In genomic region chr4:86223472-86223871, GRCh38 we compare ENCODE assay signal across 8 cellular contexts.
DNase-seq lines count a peak whose midpoint lies in the region; ATAC-seq and TF ChIP-seq lines count a peak whose summit lies in the region.

No MANE protein-coding gene starts in this region.

- CTCF ChIA-PET in activated CD4-positive, alpha-beta T cell treated with anti-CD3 and anti-CD28 coated beads for 36 hours (lab: Charles Lee), result no interaction called here

- no peaks in the 10 kb centered on the region for H3K9me2 ChIP-seq in SU-DHL-6 (replicated peaks; ENCODE audit: insufficient read depth, low read length)

- peaks cover 13% of the 10 kb centered on the region; the same call in 1 of the 2 replicates for H3K79me2 ChIP-seq in SU-DHL-6 (ENCODE audit: insufficient read depth, low read length)

- H3K9me3 ChIP-seq in SU-DHL-6 (ENCODE audit: insufficient read depth, low read length) (no peaks in the 10 kb centered on the region), lower lobe of right lung (no peaks in the 10 kb centered on the region)

- no peaks in the 10 kb centered on the region for H3K36me3 Mint-ChIP-seq in activated CD4-positive, alpha-beta T cell treated with anti-CD3 and anti-CD28 coated beads for 36 hours (ENCODE audit: low read depth)
- H3K36me3 Mint-ChIP-seq in natural killer cell, result no peaks in the 10 kb centered on the region

- H3K4me1 Mint-ChIP-seq in activated CD4-positive, alpha-beta T cell treated with anti-CD3 and anti-CD28 coated beads for 36 hours, result no peaks in the 10 kb centered on the region
- no peaks in the 10 kb centered on the region for H3K4me1 Mint-ChIP-seq in natural killer cell

- no peaks in the 10 kb centered on the region for H3F3A ChIP-seq in SU-DHL-6 (ENCODE audit: insufficient read depth)

- no peak overlapping the region for H2AFZ ChIP-seq in SU-DHL-6 (ENCODE audit: low read depth, low read length, severe bottlenecking)

- TF ChIP-seq CTCF in SU-DHL-6 (IDR thresholded peaks at IDR 0.05; ENCODE audit: insufficient read depth, low read length, poor library complexity, severe bottlenecking) (peak; percentile 30), lower lobe of right lung (IDR thresholded peaks at IDR 0.05) (peak; percentile 24), natural killer cell (IDR thresholded peaks at IDR 0.05) (no peak)

- no peak overlapping the region for H3K4me3 ChIP-seq in SU-DHL-6 (ENCODE audit: insufficient read depth, low read length, poor library complexity, severe bottlenecking)
- no peak overlapping the region for H3K4me3 ChIP-seq in lower lobe of right lung

- H3K27ac Mint-ChIP-seq in activated CD4-positive, alpha-beta T cell treated with anti-CD3 and anti-CD28 coated beads for 36 hours, result no peak overlapping the region
- H3K27ac Mint-ChIP-seq in natural killer cell, result no peak overlapping the region

- no peak overlapping the region for H3K9ac ChIP-seq in SU-DHL-6 (ENCODE audit: low read length)

- no peaks in the 10 kb centered on the region for H3K9me3 Mint-ChIP-seq in activated CD4-positive, alpha-beta T cell treated with anti-CD3 and anti-CD28 coated beads for 36 hours (ENCODE audit: low read depth)
- peaks cover 13 to 14% of the 10 kb centered on the region in 2 donors for H3K9me3 Mint-ChIP-seq in natural killer cell

- H3K27me3 Mint-ChIP-seq in activated CD4-positive, alpha-beta T cell treated with anti-CD3 and anti-CD28 coated beads for 36 hours, result no peaks in the 10 kb centered on the region
- H3K27me3 Mint-ChIP-seq in natural killer cell (ENCODE audit: low read depth in 2 of 2), result no peaks in the 10 kb centered on the region

- H3K36me3 ChIP-seq in SU-DHL-6 (ENCODE audit: low read length) (no peaks in the 10 kb centered on the region), lower lobe of right lung (no peaks in the 10 kb centered on the region)

- no peak for ATAC-seq in activated CD4-positive, alpha-beta T cell treated with anti-CD3 and anti-CD28 coated beads for 36 hours
- peak; percentile 65 for ATAC-seq in HG03095 (IDR thresholded peaks at IDR 0.05; ENCODE audit: unreplicated experiment)
- ATAC-seq in lower lobe of right lung, result no peak
- no peak for ATAC-seq in natural killer cell

- peaks cover 4% of the 10 kb centered on the region for H3K4me1 ChIP-seq in lower lobe of right lung

- intact Hi-C loops in activated CD4-positive, alpha-beta T cell treated with anti-CD3 and anti-CD28 coated beads for 36 hours (cut with DNase I, micrococcal nuclease), result no loop called here
- intact Hi-C loops in lower lobe of right lung (cut with DNase I) (no loop called here), natural killer cell (cut with micrococcal nuclease) (no loop called here)

- H3K4me2 ChIP-seq in SU-DHL-6 (ENCODE audit: low read depth, low read length, poor library complexity, severe bottlenecking), result no peak overlapping the region

- H3K27me3 ChIP-seq in SU-DHL-6 (ENCODE audit: low read length) (no peaks in the 10 kb centered on the region), lower lobe of right lung (ENCODE audit: low read depth) (no peaks in the 10 kb centered on the region)

- POLR2A ChIA-PET in activated CD4-positive, alpha-beta T cell treated with anti-CD3 and anti-CD28 coated beads for 36 hours (lab: Charles Lee), result no interaction called here

- H3K27ac ChIP-seq in SU-DHL-6 (ENCODE audit: low read depth, low read length) (no peak overlapping the region), lower lobe of right lung (no peak overlapping the region)

- DNase-seq in activated CD4-positive, alpha-beta T cell treated with anti-CD3 and anti-CD28 coated beads for 36 hours, result peak; percentile 16
- DNase-seq in activated CD4-positive, alpha-beta T cell treated with anti-CD3 and anti-CD28 coated beads, Interleukin-2, amount 50 U/mL, for 48 hours, result no peak
- DNase-seq in lower lobe of right lung (no peak), natural killer cell (no peak), NOMO-1 (lab: John Stamatoyannopoulos, UW; ENCODE audit: unreplicated experiment in 2 of 2) (no peak)
- DNase-seq in stimulated activated naive CD4-positive, alpha-beta T cell (lab: John Stamatoyannopoulos, UW), result no peak

- H4K20me1 ChIP-seq in SU-DHL-6 (ENCODE audit: low read depth, low read length), result no peaks in the 10 kb centered on the region

- H3K4me3 Mint-ChIP-seq in activated CD4-positive, alpha-beta T cell treated with anti-CD3 and anti-CD28 coated beads for 36 hours, result no peak overlapping the region
- no peak overlapping the region for H3K4me3 Mint-ChIP-seq in natural killer cell
